Comparison of ENCODE assay signal across 16 cellular contexts in genomic region chr1:167169642-167170041, GRCh38. TPM values are rescaled to one million over a fixed set of nuclear protein-coding genes. Genes with fewer than 3 reads are reported as not detected.
DNase-seq lines count a peak whose midpoint lies in the region; ATAC-seq and TF ChIP-seq lines count a peak whose summit lies in the region.
"Had no signal": no experiment of that assay in that cellular context is flagged by ENCODE, and none has a peak within 500 bp of the region (broad histone marks: within the 10 kb centered on the region; RNA-seq: fewer than 3 reads in every experiment).

No MANE protein-coding gene starts in this region.

- H3K36me3 Mint-ChIP-seq in osteocyte (ENCODE audit: unreplicated experiment): no peaks in the 10 kb centered on the region
- H3K36me3 Mint-ChIP-seq: CD4-positive, CD25-positive, alpha-beta regulatory T cell had no signal

- H3K9ac ChIP-seq in mesendoderm (ENCODE audit: low read length): no peak overlapping the region
- H3K9ac ChIP-seq: BLaER1 treated with 17β-estradiol and CSF1 and Interleukin-3, amounts not matched to agents 10 nM and 100 nM; GM23248 had no signal

- no peak overlapping the region for H4K5ac ChIP-seq in mesendoderm (ENCODE audit: low read length)

- no peaks in the 10 kb centered on the region for H3K9me3 ChIP-seq in RWPE2 (ENCODE audit: severe bottlenecking)
- H3K9me3 ChIP-seq: BLaER1 treated with 17β-estradiol and CSF1 and Interleukin-3, amounts not matched to agents 10 nM and 100 nM had no signal

- no peak overlapping the region for H3K23ac ChIP-seq in mesendoderm (ENCODE audit: low read length)

- peak overlapping the region; percentile 13 for H2AK5ac ChIP-seq in mesendoderm (ENCODE audit: low read length)

- peak overlapping the region; percentile 24 for H3K4ac ChIP-seq in mesendoderm (ENCODE audit: low read depth, low read length)

- H3K27ac ChIP-seq in RWPE2 (ENCODE audit: poor library complexity, severe bottlenecking) (no peak overlapping the region), mesendoderm (ENCODE audit: low read depth, low read length) (no peak overlapping the region)
- H3K27ac ChIP-seq: BLaER1 treated with 17β-estradiol and CSF1 and Interleukin-3, amounts not matched to agents 10 nM and 100 nM; GM23248 had no signal

- peaks cover under 1% of the 10 kb centered on the region for H3K79me2 ChIP-seq in mesendoderm (ENCODE audit: control insufficient read depth, insufficient read depth, low read length)

- peak; percentile 70; the same call in 2 of the 3 replicates for ATAC-seq in RWPE2 (ENCODE audit: low read depth)
- ATAC-seq: GM12878, HepG2 had no signal

- no peaks in the 10 kb centered on the region for H3K27me3 Mint-ChIP-seq in osteocyte (ENCODE audit: unreplicated experiment)

- no peak overlapping the region for H3K4me2 ChIP-seq in mesendoderm (ENCODE audit: low read length)
- H3K4me2 ChIP-seq: BLaER1 treated with 17β-estradiol and CSF1 and Interleukin-3, amounts not matched to agents 10 nM and 100 nM had no signal

- DNase-seq in HT1080 (ENCODE audit: low read depth): peak; percentile 39
- no peak for DNase-seq in RWPE2 (ENCODE audit: low spot score)
- DNase-seq in epithelial cell of esophagus (ENCODE audit: low read depth): peak; percentile 75
- no peak for DNase-seq in mesendoderm
- no peak for DNase-seq in inferior parietal cortex (ENCODE audit: extremely low spot score)
- DNase-seq in NCI-H526 treated with DMSO at 0.1 percent for 48 hours (lab: John Stamatoyannopoulos, UW): no peak
- no peak for DNase-seq in posterior cingulate gyrus
- DNase-seq in osteocyte (ENCODE audit: extremely low spot score, unreplicated experiment): no peak
- DNase-seq: ACHN; CD4-positive, CD25-positive, alpha-beta regulatory T cell; DMS 273 treated with DMSO at 0.1 percent for 48 hours; DMS79; GM23248 had no signal

- peak overlapping the region; percentile 54 for H3K18ac ChIP-seq in mesendoderm (ENCODE audit: low read length)

- H3K27me3 ChIP-seq in RWPE2 (ENCODE audit: insufficient read depth, poor library complexity, severe bottlenecking): no peaks in the 10 kb centered on the region
- no peaks in the 10 kb centered on the region for H3K27me3 ChIP-seq in mesendoderm (ENCODE audit: insufficient read depth, low read length, poor library complexity)
- H3K27me3 ChIP-seq: BLaER1 treated with 17β-estradiol and CSF1 and Interleukin-3, amounts not matched to agents 10 nM and 100 nM had no signal

- intact Hi-C loops in posterior cingulate gyrus (cut with DNase I): no loop called here

- no peak overlapping the region for H2BK5ac ChIP-seq in mesendoderm (ENCODE audit: low read length)

- TF ChIP-seq CTCF in RWPE2 (IDR thresholded peaks at IDR 0.05; ENCODE audit: poor library complexity, severe bottlenecking): no peak
- no peak for TF ChIP-seq CTCF in epithelial cell of esophagus (IDR thresholded peaks at IDR 0.05; ENCODE audit: insufficient read depth, low read depth, low read length, missing control alignments)
- TF ChIP-seq CTCF in osteocyte (IDR thresholded peaks at IDR 0.05): no peak

- H3K4me1 ChIP-seq in RWPE2 (ENCODE audit: insufficient read depth, poor library complexity, severe bottlenecking) (no peaks in the 10 kb centered on the region), mesendoderm (ENCODE audit: control insufficient read depth, low read depth, low read length) (peaks cover 13% of the 10 kb centered on the region)

- peaks cover 39% of the 10 kb centered on the region for H3K4me1 Mint-ChIP-seq in osteocyte (ENCODE audit: unreplicated experiment)
- H3K4me1 Mint-ChIP-seq: CD4-positive, CD25-positive, alpha-beta regulatory T cell had no signal

- no peak overlapping the region for H4K8ac ChIP-seq in mesendoderm (ENCODE audit: low read depth, low read length)

- H3K36me3 ChIP-seq in RWPE2 (ENCODE audit: low read depth) (no peaks in the 10 kb centered on the region), mesendoderm (ENCODE audit: control insufficient read depth, insufficient read depth, low read length) (no peaks in the 10 kb centered on the region)
- H3K36me3 ChIP-seq: BLaER1 treated with 17β-estradiol and CSF1 and Interleukin-3, amounts not matched to agents 10 nM and 100 nM had no signal

- H3K27ac Mint-ChIP-seq in osteocyte (ENCODE audit: unreplicated experiment): no peak overlapping the region
- H3K27ac Mint-ChIP-seq: CD4-positive, CD25-positive, alpha-beta regulatory T cell had no signal

- WGBS in mesendoderm (ENCODE audit: extremely low coverage, insufficient coverage, low lambda C conversion rate): no CpG with 5 or more reads among the region's 2 CpGs

- no peak overlapping the region for H3K56ac ChIP-seq in mesendoderm (ENCODE audit: low read length)

- no peaks in the 10 kb centered on the region for H3K9me3 Mint-ChIP-seq in osteocyte (ENCODE audit: unreplicated experiment)

- H3K4me3 Mint-ChIP-seq in osteocyte (ENCODE audit: unreplicated experiment): no peak overlapping the region
- H3K4me3 Mint-ChIP-seq: CD4-positive, CD25-positive, alpha-beta regulatory T cell had no signal

- H2BK120ac ChIP-seq in mesendoderm (ENCODE audit: low read depth, low read length): no peak overlapping the region

- H3K79me1 ChIP-seq in mesendoderm (ENCODE audit: low read length): no peaks in the 10 kb centered on the region

- no peak overlapping the region for H3K4me3 ChIP-seq in RWPE2 (ENCODE audit: severe bottlenecking)
- H3K4me3 ChIP-seq in epithelial cell of esophagus (ENCODE audit: low read length): no peak overlapping the region
- no peak overlapping the region for H3K4me3 ChIP-seq in mesendoderm (ENCODE audit: low read length)
- H3K4me3 ChIP-seq: BLaER1 treated with 17β-estradiol and CSF1 and Interleukin-3, amounts not matched to agents 10 nM and 100 nM; GM12878; GM23248 had no signal

- peak overlapping the region; percentile 79 for H2BK15ac ChIP-seq in mesendoderm (replicated peaks; ENCODE audit: low read depth)

RNA-seq across cellular contexts. Expression of gene POU2F1, which starts 51.0 kb away (rescaled TPM):
- 4.6 and 5.0 TPM in 2 replicates for total RNA-seq in HT1080 (2014; rRNA removed; shearing (Covaris generic))
- polyA plus RNA-seq in HT1080 (2015; cell fraction: cytosol; rRNA removed): 2.8 and 4.0 TPM in 2 replicates
- polyA plus RNA-seq in HT1080 (2015; cell fraction: nucleus; rRNA removed): 8.0 and 12.5 TPM in 2 replicates
- 22.0 TPM for polyA plus RNA-seq in mesendoderm (2013, experiment 1 of 2)
- polyA plus RNA-seq in mesendoderm (2013, experiment 2 of 2): 19.4 TPM
- 15.3 and 17.9 TPM in 2 replicates for total RNA-seq in osteocyte

Comparison
In these comparisons a context has a peak if more than half of its experiments do, and no peak if none do; other contexts are left out.
1. DNase-seq: peak in HT1080 (single experiment) and epithelial cell of esophagus (single experiment); none in RWPE2 (single experiment), mesendoderm (single experiment), inferior parietal cortex (single experiment), NCI-H526 treated with DMSO at 0.1 percent for 48 hours (single experiment), posterior cingulate gyrus (0 of 10) and osteocyte (single experiment).